In genomic region chr5:5475967-5476366, GRCh38 we compare ENCODE assay signal across 29 cellular contexts.
"Had no signal": no experiment of that assay in that cellular context is flagged by ENCODE, and none has a peak within 500 bp of the region (broad histone marks: within the 10 kb centered on the region; RNA-seq: fewer than 3 reads in every experiment).

No MANE protein-coding gene starts in this region.

- H3K9me3 ChIP-seq: heart left ventricle had no signal

- H3K27ac ChIP-seq: brain microvascular endothelial cell, coronary artery, dorsolateral prefrontal cortex, heart left ventricle had no signal

- H3K4me3 ChIP-seq: coronary artery, dorsolateral prefrontal cortex, heart left ventricle had no signal

- ATAC-seq: activated CD4-positive, alpha-beta T cell treated with anti-CD3 and anti-CD28 coated beads for 36 hours; activated CD8-positive, alpha-beta T cell treated with anti-CD3 and anti-CD28 coated beads, Interleukin-2, amount 10 ng/mL, durations not matched to agents 7 days and 5 days; activated T-cell treated with anti-CD3 and anti-CD28 coated beads, Interleukin-2, amount 50 U/mL, for 4 hours; activated T-helper 17 cell treated with anti-CD3 and anti-CD28 coated beads, Interleukin-2, amount 50 U/mL, for 72 hours; esophagus mucosa; heart left ventricle; T-helper 17 cell had no signal

- H3K4me1 ChIP-seq: heart left ventricle had no signal

- H3K27me3 ChIP-seq: brain microvascular endothelial cell, dorsolateral prefrontal cortex, heart left ventricle had no signal

- FAIRE-seq: astrocyte, bronchial epithelial cell, frontal cortex had no signal

- DNase-seq: activated CD4-positive, alpha-beta memory T cell treated with anti-CD3 and anti-CD28 coated beads for 36 hours; activated CD4-positive, alpha-beta T cell treated with anti-CD3 and anti-CD28 coated beads for 36 hours; activated CD4-positive, alpha-beta T cell treated with anti-CD3 and anti-CD28 coated beads, Interleukin-2, amount 10 ng/mL, durations not matched to agents 24 days and 14 days; activated CD4-positive, CD25-positive, alpha-beta regulatory T cell; activated CD4-positive, CD25-positive, alpha-beta regulatory T cell treated with anti-CD3 and anti-CD28 coated beads, Interleukin-2, amount 50 U/mL, for 72 hours; activated CD8-positive, alpha-beta T cell treated with anti-CD3 and anti-CD28 coated beads, Interleukin-2, amount 10 ng/mL, durations not matched to agents 7 days and 5 days; activated effector memory CD4-positive, alpha-beta T cell treated with Interleukin-2 at 50 U/mL for 16 hours; activated gamma-delta T cell treated with Interleukin-2 at 50 U/mL for 16 hours; activated naive CD4-positive, alpha-beta T cell treated with anti-CD3 and anti-CD28 coated beads, Interleukin-2, amount 50 U/mL, for 16 hours; activated naive CD4-positive, alpha-beta T cell treated with Interleukin-2 at 50 U/mL for 16 hours; activated T-cell treated with anti-CD3 and anti-CD28 coated beads, Interleukin-2, amount 50 U/mL, for 4 hours; amniotic stem cell; anterior cingulate cortex; brain microvascular endothelial cell; dorsolateral prefrontal cortex; effector memory CD4-positive, alpha-beta T cell; endodermal cell; foreskin fibroblast; glutamatergic neuron; heart left ventricle; T-helper 1 cell; T-helper 17 cell; T1000 had no signal
